7 cellular contexts compared by ENCODE assay signal in genomic region chr4:55853484-55854046, GRCh38. TPM values are rescaled to one million over a fixed set of nuclear protein-coding genes. Genes with fewer than 3 reads are reported as not detected.
A peak's percentile ranks its signal among the peaks of the same experiment; 100 is the strongest.
DNase-seq lines count a peak whose midpoint lies in the region; ATAC-seq and TF ChIP-seq lines count a peak whose summit lies in the region.

Gene EXOC1, plus strand, starts transcription at chr4:55853648. Its CDS starts 4,676 bp downstream, at chr4:55858324.

- TF ChIP-seq CTCF in hepatocyte (IDR thresholded peaks at IDR 0.05; ENCODE audit: poor library complexity), result no peak

- peak within 1 kb of the TSS; percentile 85 for H3K4me2 ChIP-seq in hepatocyte

- H4K20me1 ChIP-seq in hepatocyte (ENCODE audit: insufficient read depth, poor library complexity, severe bottlenecking), result no peaks in the 10 kb centered on the region

- DNase-seq in NCI-H2081 (lab: John Stamatoyannopoulos, UW) (peak; percentile 94 to 96), T1000 (lab: John Stamatoyannopoulos, UW) (peak; percentile 98), astrocyte of the hippocampus (ENCODE audit: low read depth, low spot score) (peak; percentile 98), hepatocyte (ENCODE audit: low spot score) (peak; percentile 98), renal cortical epithelial cell (ENCODE audit: low read depth) (peak; percentile 89)

- peaks cover 7% of the 10 kb centered on the region for H3K4me1 ChIP-seq in hepatocyte (ENCODE audit: insufficient read depth)

- H2AFZ ChIP-seq in hepatocyte, result peak within 1 kb of the TSS; percentile 88

- peak within 1 kb of the TSS; percentile 67 for H3K4me3 ChIP-seq in hepatocyte

- under 1% methylated on average over 49 of the region's 50 CpGs for WGBS in hepatocyte (ENCODE audit: low lambda C conversion rate, missing lambda C conversion rate)

- no peaks in the 10 kb centered on the region for H3K9me3 ChIP-seq in hepatocyte (ENCODE audit: low read depth)

- H3K9me2 ChIP-seq in hepatocyte (replicated peaks; ENCODE audit: insufficient read depth), result no peaks in the 10 kb centered on the region

- no peaks in the 10 kb centered on the region for H3K36me3 ChIP-seq in hepatocyte (replicated peaks; ENCODE audit: insufficient read depth, low read depth)

- peak; percentile 91 for ATAC-seq in GM18508 (IDR thresholded peaks at IDR 0.05; ENCODE audit: insufficient read depth, unreplicated experiment)
- ATAC-seq in HG03025 (IDR thresholded peaks at IDR 0.05; ENCODE audit: low FRiP score, unreplicated experiment), result peak; percentile 98

- H3K79me2 ChIP-seq in hepatocyte, result peaks cover 34% of the 10 kb centered on the region

- peak within 1 kb of the TSS; percentile 81 for H3K27ac ChIP-seq in hepatocyte

- no peaks in the 10 kb centered on the region for H3K27me3 ChIP-seq in hepatocyte

RNA-seq across cellular contexts. Expression of gene EXOC1, which starts in this region (rescaled TPM):
- total RNA-seq in hepatocyte (28.1 and 31.4 TPM in 2 replicates), renal cortical epithelial cell (50.9 and 62.6 TPM in 2 replicates)
- polyA plus RNA-seq in hepatocyte, result 15.7 and 22.7 TPM in 2 replicates

Comparison
In these comparisons a context has a peak if more than half of its experiments do, and no peak if none do; other contexts are left out.
1. Peak in every context shown above with its lines: DNase-seq, ATAC-seq, H3K4me3 ChIP-seq and H3K27ac ChIP-seq.